In the genomic region with DNA sequence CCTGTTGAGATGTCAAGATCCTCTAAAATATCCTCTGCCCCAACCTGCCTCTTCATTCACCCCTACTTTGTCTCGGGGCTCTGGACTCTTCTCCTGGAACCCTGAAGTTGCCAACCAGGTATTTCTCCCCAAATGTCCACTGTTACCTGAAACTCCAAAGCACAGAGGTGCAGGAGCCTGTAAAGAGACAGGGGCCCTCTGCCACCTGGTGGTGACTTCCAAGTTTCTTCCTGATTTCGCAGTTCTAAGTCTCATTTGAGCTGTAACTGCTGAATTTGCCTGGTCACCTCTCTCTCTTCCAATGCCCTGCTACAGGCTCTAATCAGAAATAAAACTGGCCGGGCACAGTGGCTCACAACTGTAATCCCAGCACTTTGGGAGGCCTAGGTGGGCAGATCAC, we compare ENCODE assay signal across 14 cellular contexts.
DNase-seq lines count a peak whose midpoint lies in the region; ATAC-seq, FAIRE-seq and TF ChIP-seq lines count a peak whose summit lies in the region.
"Had no signal": no experiment of that assay in that cellular context is flagged by ENCODE, and none has a peak within 500 bp of the region (broad histone marks: within the 10 kb centered on the region; RNA-seq: fewer than 3 reads in every experiment).

No MANE protein-coding gene starts in this region.

- H3K9ac ChIP-seq in HepG2 (ENCODE audit: insufficient read depth, low read depth, low read length) = no peak overlapping the region

- H3K4me2 ChIP-seq in GM23338 (no peak overlapping the region), HepG2 (ENCODE audit: low read depth, low read length) (no peak overlapping the region)

- no peak for DNase-seq in AG09319 (ENCODE audit: extremely low read depth, low read depth)
- peak; percentile 82 for DNase-seq in GM23338 (ENCODE audit: low spot score)
- peak; percentile 18 for DNase-seq in UCSD-AML1 (lab: John Stamatoyannopoulos, UW; ENCODE audit: unreplicated experiment)
- DNase-seq in HepG2 (ENCODE audit: low spot score) = peak; percentile 2
- no peak for DNase-seq in mesenteric fat pad (ENCODE audit: low spot score)
- DNase-seq in NCI-H128 (lab: John Stamatoyannopoulos, UW; ENCODE audit: unreplicated experiment) = no peak
- no peak for DNase-seq in NCI-H187 treated with DMSO at 0.1 percent for 48 hours (lab: John Stamatoyannopoulos, UW)
- DNase-seq: activated gamma-delta T cell; DMS153; effector memory CD4-positive, alpha-beta T cell; left cardiac atrium; NCI-H2107 had no signal

- no peak overlapping the region for H3K4me3 Mint-ChIP-seq in GM23338
- H3K4me3 Mint-ChIP-seq: stimulated activated naive CD8-positive, alpha-beta T cell treated with anti-CD3 and anti-CD28 coated beads, Interleukin-15, Interleukin-2, amounts not matched to agents 100 ng/mL and 50 ng/mL, for 24 hours had no signal

- ATAC-seq in GM23338 = peak; percentile 92
- peak; percentile 37; the same call in 1 of the 3 replicates for ATAC-seq in HepG2
- no peak for ATAC-seq in HG02571 (IDR thresholded peaks at IDR 0.05; ENCODE audit: unreplicated experiment)
- ATAC-seq: left cardiac atrium had no signal

- H3K27ac ChIP-seq in GM23338 (ENCODE audit: low read depth) (no peak overlapping the region), HepG2 (ENCODE audit: extremely low read length, insufficient read depth, low read length) (no peak overlapping the region)

- TF ChIP-seq RAD21 in HepG2 (CRISPR knock-in tag; IDR thresholded peaks at IDR 0.05) = no peak

- H3K9me3 ChIP-seq in HepG2 (ENCODE audit: low read length) = no peaks in the 10 kb centered on the region

- H3K27me3 Mint-ChIP-seq in GM23338 (ENCODE audit: insufficient read depth, low read depth, poor library complexity) = peaks cover 16% of the 10 kb centered on the region
- H3K27me3 Mint-ChIP-seq: stimulated activated naive CD8-positive, alpha-beta T cell treated with anti-CD3 and anti-CD28 coated beads, Interleukin-15, Interleukin-2, amounts not matched to agents 100 ng/mL and 50 ng/mL, for 24 hours had no signal

- H3K9me3 Mint-ChIP-seq in GM23338 = no peaks in the 10 kb centered on the region; the same call in 1 of the 3 replicates
- H3K9me3 Mint-ChIP-seq: stimulated activated naive CD8-positive, alpha-beta T cell treated with anti-CD3 and anti-CD28 coated beads, Interleukin-15, Interleukin-2, amounts not matched to agents 100 ng/mL and 50 ng/mL, for 24 hours had no signal

- no TSS peak for BruUV-seq in HepG2 (replicated peaks; lab: Mats Ljungman, UMichigan)

- CTCF ChIA-PET in HepG2 (lab: Yijun Ruan, JAX; ENCODE audit: low intra/inter-chr PET ratio, low total read pairs) = interaction anchor here (0.6 kb wide), 1 partner anchor 58 kb away, joined by 3 read pairs; no protein-coding TSS in a partner anchor

- H3K79me2 ChIP-seq in GM23338 (replicated peaks; ENCODE audit: insufficient read depth) (no peaks in the 10 kb centered on the region), HepG2 (ENCODE audit: insufficient read depth, low read length) (no peaks in the 10 kb centered on the region)

- H3K4me1 Mint-ChIP-seq in GM23338 = peaks cover 3% of the 10 kb centered on the region; the same call in 2 of the 3 replicates

- no peak for TF ChIP-seq POLR2A in HepG2 (IDR thresholded peaks at IDR 0.05; ENCODE audit: insufficient read depth in 1 of 2, low read depth in 2 of 2, low read length in 2 of 2)

- TF ChIP-seq CTCF in AG09319 (IDR thresholded peaks at IDR 0.05; ENCODE audit: low read depth, low read length) = peak; percentile 2; the same call in 1 of the 2 replicates
- peak; percentile 72 for TF ChIP-seq CTCF in GM23338 (conservative IDR thresholded peaks at IDR 0.05; ENCODE audit: low read depth in 2 of 2)
- peak; percentile 34 for TF ChIP-seq CTCF in HepG2 (CRISPR knock-in tag; IDR thresholded peaks at IDR 0.05)

- TF ChIP-seq EP300 in HepG2 (IDR thresholded peaks at IDR 0.05; ENCODE audit: low read depth in 2 of 2, low read length in 2 of 2) = no peak
- TF ChIP-seq EP300 in HepG2 (CRISPR knock-in tag; IDR thresholded peaks at IDR 0.05; ENCODE audit: borderline replicate concordance) = no peak

- 2% methylated on average over 3 of the region's 3 CpGs for WGBS in HepG2 (ENCODE audit: low lambda C conversion rate)

- H3K36me3 Mint-ChIP-seq in GM23338 (ENCODE audit: low read depth) = no peaks in the 10 kb centered on the region

- intact Hi-C loops in HepG2 (cut with micrococcal nuclease; ENCODE audit: unreplicated experiment) = no loop called here

- in situ Hi-C loops in HepG2 (cut with HindIII; ENCODE audit: extremely low pct_ligation_motif_present, low pct_unique_long_range_greater_than_20kb) = no loop called here

- no peak for FAIRE-seq in HepG2 (lab: Jason Lieb, UNC)

- no peak overlapping the region for H2AFZ ChIP-seq in GM23338
- no peak overlapping the region for H2AFZ ChIP-seq in HepG2 (ENCODE audit: low read length)

- H3K4me1 ChIP-seq in GM23338 (ENCODE audit: insufficient read depth) (no peaks in the 10 kb centered on the region), HepG2 (ENCODE audit: insufficient read depth, low read length) (no peaks in the 10 kb centered on the region)

- no peaks in the 10 kb centered on the region for H3K9me2 ChIP-seq in GM23338 (ENCODE audit: insufficient read depth)

- H4K20me1 ChIP-seq in GM23338 (replicated peaks; ENCODE audit: insufficient read depth) (no peaks in the 10 kb centered on the region), HepG2 (ENCODE audit: insufficient read depth, low read length) (no peaks in the 10 kb centered on the region)

- POLR2A ChIA-PET in HepG2 (lab: Yijun Ruan, JAX) = no interaction called here

- no peak overlapping the region for H3K4me3 ChIP-seq in GM23338
- no peak overlapping the region for H3K4me3 ChIP-seq in HepG2 (replicated peaks in 1 of 3; ENCODE audit: insufficient read depth in 1 of 3, low read depth in 2 of 3, low read length in 3 of 3)

- H3K27me3 ChIP-seq in GM23338 (ENCODE audit: insufficient read depth) = no peaks in the 10 kb centered on the region
- peaks cover 0 to 2% of the 10 kb centered on the region in 2 experiments; a peak in 3 of 5 replicates for H3K27me3 ChIP-seq in HepG2 (ENCODE audit: control insufficient read depth in 1 of 2, insufficient read depth in 2 of 2, low read length in 2 of 2)

- H3K27ac Mint-ChIP-seq in GM23338 = peak overlapping the region; percentile 75; the same call in 1 of the 2 replicates
- H3K27ac Mint-ChIP-seq: stimulated activated naive CD8-positive, alpha-beta T cell treated with anti-CD3 and anti-CD28 coated beads, Interleukin-15, Interleukin-2, amounts not matched to agents 100 ng/mL and 50 ng/mL, for 24 hours had no signal

- H3K36me3 ChIP-seq in GM23338 (ENCODE audit: insufficient read depth) (no peaks in the 10 kb centered on the region), HepG2 (replicated peaks in 1 of 2; ENCODE audit: control insufficient read depth in 1 of 2, insufficient read depth in 2 of 2, low read length in 2 of 2) (no peaks in the 10 kb centered on the region)

- H3F3A ChIP-seq in GM23338 (replicated peaks; ENCODE audit: low read depth) = no peaks in the 10 kb centered on the region

TF ChIP-seq in GM23338, 12 proteins besides CTCF, POLR2A, EP300 and RAD21 (continues in another document):
- TF ChIP-seq POLR2AphosphoS5 (IDR thresholded peaks at IDR 0.05; ENCODE audit: low read depth) = no peak
- TF ChIP-seq EZH2phosphoT487 (IDR thresholded peaks at IDR 0.05; ENCODE audit: unreplicated experiment) = no peak
- no peak for TF ChIP-seq ZNF114 (CRISPR knock-in tag; IDR thresholded peaks at IDR 0.05)
- TF ChIP-seq STAT1 (IDR thresholded peaks at IDR 0.05; ENCODE audit: unreplicated experiment) = no peak
- no peak for TF ChIP-seq EZH2 (IDR thresholded peaks at IDR 0.05; ENCODE audit: low read depth, unreplicated experiment)

TF ChIP-seq in HepG2, 621 proteins besides CTCF, POLR2A, EP300 and RAD21:
- peak; percentile 22; the same call in 1 of the 2 replicates for TF ChIP-seq SMC3 (IDR thresholded peaks at IDR 0.05; ENCODE audit: low read length)
- TF ChIP-seq, protein P1, sequence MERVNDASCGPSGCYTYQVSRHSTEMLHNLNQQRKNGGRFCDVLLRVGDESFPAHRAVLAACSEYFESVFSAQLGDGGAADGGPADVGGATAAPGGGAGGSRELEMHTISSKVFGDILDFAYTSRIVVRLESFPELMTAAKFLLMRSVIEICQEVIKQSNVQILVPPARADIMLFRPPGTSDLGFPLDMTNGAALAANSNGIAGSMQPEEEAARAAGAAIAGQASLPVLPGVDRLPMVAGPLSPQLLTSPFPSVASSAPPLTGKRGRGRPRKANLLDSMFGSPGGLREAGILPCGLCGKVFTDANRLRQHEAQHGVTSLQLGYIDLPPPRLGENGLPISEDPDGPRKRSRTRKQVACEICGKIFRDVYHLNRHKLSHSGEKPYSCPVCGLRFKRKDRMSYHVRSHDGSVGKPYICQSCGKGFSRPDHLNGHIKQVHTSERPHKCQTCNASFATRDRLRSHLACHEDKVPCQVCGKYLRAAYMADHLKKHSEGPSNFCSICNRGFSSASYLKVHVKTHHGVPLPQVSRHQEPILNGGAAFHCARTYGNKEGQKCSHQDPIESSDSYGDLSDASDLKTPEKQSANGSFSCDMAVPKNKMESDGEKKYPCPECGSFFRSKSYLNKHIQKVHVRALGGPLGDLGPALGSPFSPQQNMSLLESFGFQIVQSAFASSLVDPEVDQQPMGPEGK (CRISPR knock-in tag; IDR thresholded peaks at IDR 0.05) = no peak
- TF ChIP-seq RFX1 (IDR thresholded peaks at IDR 0.05) = no peak
- TF ChIP-seq ZNF292 (CRISPR knock-in tag; IDR thresholded peaks at IDR 0.05; ENCODE audit: borderline replicate concordance, low read depth) = no peak
- TF ChIP-seq, protein P2, sequence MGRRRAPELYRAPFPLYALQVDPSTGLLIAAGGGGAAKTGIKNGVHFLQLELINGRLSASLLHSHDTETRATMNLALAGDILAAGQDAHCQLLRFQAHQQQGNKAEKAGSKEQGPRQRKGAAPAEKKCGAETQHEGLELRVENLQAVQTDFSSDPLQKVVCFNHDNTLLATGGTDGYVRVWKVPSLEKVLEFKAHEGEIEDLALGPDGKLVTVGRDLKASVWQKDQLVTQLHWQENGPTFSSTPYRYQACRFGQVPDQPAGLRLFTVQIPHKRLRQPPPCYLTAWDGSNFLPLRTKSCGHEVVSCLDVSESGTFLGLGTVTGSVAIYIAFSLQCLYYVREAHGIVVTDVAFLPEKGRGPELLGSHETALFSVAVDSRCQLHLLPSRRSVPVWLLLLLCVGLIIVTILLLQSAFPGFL (CRISPR knock-in tag; IDR thresholded peaks at IDR 0.05) = no peak
- no peak for TF ChIP-seq ZNF570 (CRISPR knock-in tag; IDR thresholded peaks at IDR 0.05; ENCODE audit: borderline replicate concordance)
- TF ChIP-seq GATAD1 (CRISPR knock-in tag; IDR thresholded peaks at IDR 0.05) = no peak
TF ChIP-seq in HepG2: peak in this region for 1.

Comparison
In these comparisons a context has a peak if more than half of its experiments do, and no peak if none do; other contexts are left out.
1. DNase-seq: peak in GM23338 (single experiment), UCSD-AML1 (single experiment) and HepG2 (single experiment); none in AG09319 (single experiment), mesenteric fat pad (single experiment), NCI-H128 (single experiment) and NCI-H187 treated with DMSO at 0.1 percent for 48 hours (single experiment).
2. CTCF ChIP-seq: peak in every context shown above with its lines; median percentile 72 in GM23338; 34 in HepG2; 2 in AG09319.